ENCODE assay signal across 9 cellular contexts in the genomic region with DNA sequence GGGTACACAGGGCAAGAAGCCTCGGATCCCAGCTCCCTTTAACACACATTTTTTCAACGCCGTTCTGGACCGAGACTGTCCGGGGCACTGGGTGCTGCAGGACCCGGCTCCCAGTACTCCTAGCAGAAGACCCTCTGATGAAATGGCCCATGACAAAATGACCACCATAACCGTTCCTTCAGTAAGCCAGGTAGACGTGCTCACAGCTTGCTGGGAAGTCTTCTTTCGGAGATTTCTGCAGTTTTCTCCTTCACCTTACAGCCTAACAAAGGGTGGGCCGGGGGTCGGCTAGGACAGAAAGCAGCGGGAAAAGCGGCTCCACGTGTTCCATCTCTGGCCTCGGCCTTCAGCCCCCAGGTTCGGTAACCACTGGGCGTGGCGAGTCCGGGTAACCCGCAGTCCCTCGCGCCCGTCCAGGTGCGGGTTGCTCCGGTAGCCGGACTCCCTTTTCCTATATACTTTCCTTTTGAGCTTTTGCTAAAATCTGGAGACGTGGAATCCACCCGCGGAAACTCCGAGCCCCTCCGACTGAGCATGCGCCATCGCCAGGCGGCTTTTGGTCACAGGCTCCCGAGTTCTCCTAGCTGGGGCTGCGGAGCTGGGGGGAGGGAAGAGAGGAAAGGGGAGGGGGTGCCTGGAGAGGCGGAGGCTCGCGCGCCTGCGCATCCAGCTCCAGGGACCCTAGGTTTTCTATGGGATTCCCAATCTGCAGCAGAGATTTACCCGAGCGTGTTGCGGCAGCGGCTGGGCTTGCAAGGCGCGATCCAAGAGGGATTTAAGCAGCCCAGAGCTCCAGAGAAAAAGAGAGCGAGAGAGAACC. TPM values are rescaled to one million over a fixed set of nuclear protein-coding genes. Genes with fewer than 3 reads are reported as not detected.
A peak's percentile ranks its signal among the peaks of the same experiment; 100 is the strongest.
DNase-seq lines count a peak whose midpoint lies in the region; ATAC-seq and TF ChIP-seq lines count a peak whose summit lies in the region.
"Had no signal": no experiment of that assay in that cellular context is flagged by ENCODE, and none has a peak within 500 bp of the region (broad histone marks: within the 10 kb centered on the region; RNA-seq: fewer than 3 reads in every experiment).

A gene (plus strand): TSS at position 704 of the 820 bp plus-strand sequence. CDS start 51,379 bp downstream, outside the sequence.

- H3K4me1 ChIP-seq in BE2C = no peaks in the 10 kb centered on the region

- peaks cover 89% of the 10 kb centered on the region for H3K27me3 ChIP-seq in BE2C

- intact Hi-C loops in left ventricle myocardium superior (cut with micrococcal nuclease) = no loop called here
- intact Hi-C loops in posterior vena cava (cut with DNase I) = no loop called here

- H3K27ac ChIP-seq in angular gyrus (ENCODE audit: low read depth, low read length) = peak within 1 kb of the TSS; percentile 66

- DNase-seq in BE2C (peak; percentile 87), NCI-H1048 (lab: John Stamatoyannopoulos, UW) (peak; percentile 90), left ventricle myocardium superior (peak; percentile 83), posterior vena cava (ENCODE audit: low spot score) (peak; percentile 76), SW 1271 (lab: John Stamatoyannopoulos, UW) (no peak)

- ATAC-seq in left ventricle myocardium superior = peak; percentile 85
- no peak for ATAC-seq in GM19035 (IDR thresholded peaks at IDR 0.05; ENCODE audit: unreplicated experiment)
- no peak for ATAC-seq in HG02588 (IDR thresholded peaks at IDR 0.05; ENCODE audit: unreplicated experiment)

- no peaks in the 10 kb centered on the region for H3K36me3 ChIP-seq in BE2C

- H3K9me3 ChIP-seq in BE2C = no peaks in the 10 kb centered on the region

- H3K4me3 ChIP-seq in BE2C (ENCODE audit: low read depth, low read length) = peak within 1 kb of the TSS; percentile 55

- TF ChIP-seq CTCF in BE2C (IDR thresholded peaks at IDR 0.05; ENCODE audit: low read depth, low read length) = no peak

RNA-seq across cellular contexts. Expression of the gene that starts here (rescaled TPM):
- polyA plus RNA-seq in BE2C (2012; ENCODE audit: insufficient read depth, insufficient read length, low read depth) = not detected
- total RNA-seq in left ventricle myocardium superior (18.6 TPM), posterior vena cava (not detected)
- total RNA-seq: dermis microvascular lymphatic vessel endothelial cell had no signal

Comparison
In these comparisons a context has a peak if more than half of its experiments do, and no peak if none do; other contexts are left out.
1. RNA of the gene that starts here (total RNA-seq): 18.6 TPM in left ventricle myocardium superior (single experiment); not detected in posterior vena cava; every median in the first group is over 10 times any median in the second.
2. Peak in DNase-seq in posterior vena cava; RNA of the gene not detected or under 1 TPM.
3. DNase-seq: peak in BE2C (single experiment), NCI-H1048 (single experiment) and left ventricle myocardium superior (single experiment); none in SW 1271 (0 of 2).